Comparison of ENCODE assay signal across 22 cellular contexts in the genomic region with DNA sequence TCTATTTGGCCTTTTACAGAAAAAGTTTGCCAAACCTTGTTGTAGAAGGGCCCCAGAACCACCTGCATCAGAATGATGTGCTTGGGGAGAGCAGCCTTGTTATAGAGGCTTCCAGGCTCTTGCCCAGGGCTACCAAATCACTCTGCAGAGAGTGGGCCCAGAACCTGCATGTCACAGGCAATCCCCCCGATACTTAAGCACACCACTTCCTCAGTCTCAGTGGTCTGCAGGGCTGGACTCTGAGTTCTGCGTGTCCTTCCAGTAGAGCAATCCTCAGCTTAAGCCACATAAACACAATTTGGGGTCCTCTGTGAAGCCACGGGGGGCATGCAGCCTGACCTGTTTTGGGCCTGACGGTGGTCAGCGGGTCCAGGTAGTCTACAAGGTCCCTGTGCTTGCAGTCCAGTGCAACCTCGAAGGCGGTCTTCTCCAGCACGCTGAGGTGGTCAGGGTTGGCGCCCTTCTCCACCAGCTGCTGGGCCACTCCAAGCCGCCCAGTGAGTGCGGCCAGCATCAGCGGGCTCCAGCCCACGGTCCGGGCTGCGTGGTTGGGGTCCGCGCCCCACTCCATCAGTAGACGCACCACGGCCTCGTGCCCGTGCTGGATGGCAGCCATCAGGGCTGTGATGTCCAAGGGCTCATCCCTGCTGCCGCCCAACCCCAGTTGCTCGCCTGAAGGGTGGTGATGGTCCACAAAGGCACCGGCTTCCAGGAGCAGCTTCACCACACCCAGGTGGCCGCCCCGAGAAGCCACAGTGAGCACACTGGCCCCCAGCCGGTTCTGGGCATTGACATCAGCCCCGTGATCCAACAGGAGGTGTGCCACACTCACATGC.
"Had no signal": no experiment of that assay in that cellular context is flagged by ENCODE, and none has a peak within 500 bp of the region (broad histone marks: within the 10 kb centered on the region; RNA-seq: fewer than 3 reads in every experiment).

No MANE protein-coding gene starts in this region.

- H3K9me3 ChIP-seq: colonic mucosa, left ventricle myocardium inferior, neutrophil, ovary, testis, transverse colon had no signal

- H3K36me3 ChIP-seq: colonic mucosa, neutrophil, ovary, transverse colon had no signal

- H3K4me2 ChIP-seq: smooth muscle cell had no signal

- H3K4me3 Mint-ChIP-seq: endodermal cell; immature natural killer cell; naive thymus-derived CD4-positive, alpha-beta T cell; nephron progenitor cell; stimulated activated memory B cell treated with anti-CD40 and anti-IgM and Interleukin-4, amounts not matched to agents 10 μg/mL and 1 μg/mL and 100 μg/mL, for 72 hours; stimulated activated naive CD8-positive, alpha-beta T cell treated with anti-CD3 and anti-CD28 coated beads, Interleukin-15, Interleukin-2, amounts not matched to agents 100 ng/mL and 50 ng/mL, for 24 hours had no signal

- H3K27me3 ChIP-seq: colonic mucosa, foreskin keratinocyte, ovary, testis, transverse colon had no signal

- H3K27ac Mint-ChIP-seq: immature natural killer cell; nephron progenitor cell; progenitor cell of endocrine pancreas; stimulated activated memory B cell treated with anti-CD40 and anti-IgM and Interleukin-4, amounts not matched to agents 10 μg/mL and 1 μg/mL and 100 μg/mL, for 72 hours; stimulated activated naive CD8-positive, alpha-beta T cell treated with anti-CD3 and anti-CD28 coated beads, Interleukin-15, Interleukin-2, amounts not matched to agents 100 ng/mL and 50 ng/mL, for 24 hours had no signal

- H3K4me1 ChIP-seq: colonic mucosa had no signal

- ATAC-seq: naive thymus-derived CD4-positive, alpha-beta T cell; stimulated activated memory B cell treated with anti-CD40 and anti-IgM and Interleukin-4, amounts not matched to agents 10 μg/mL and 1 μg/mL and 100 μg/mL, for 72 hours had no signal

- H3K4me3 ChIP-seq: colonic mucosa, left ventricle myocardium inferior, lung, ovary, smooth muscle cell, testis, transverse colon had no signal

- H3K27me3 Mint-ChIP-seq: progenitor cell of endocrine pancreas; stimulated activated memory B cell treated with anti-CD40 and anti-IgM and Interleukin-4, amounts not matched to agents 10 μg/mL and 1 μg/mL and 100 μg/mL, for 72 hours; stimulated activated naive CD8-positive, alpha-beta T cell treated with anti-CD3 and anti-CD28 coated beads, Interleukin-15, Interleukin-2, amounts not matched to agents 100 ng/mL and 50 ng/mL, for 24 hours had no signal

- H3K27ac ChIP-seq: colonic mucosa, left ventricle myocardium inferior, neutrophil, ovary, testis had no signal

- DNase-seq: colonic mucosa; dermis blood vessel endothelial cell; endodermal cell; foreskin keratinocyte; immature natural killer cell; kidney; left cardiac atrium; left ventricle myocardium inferior; mesendoderm; naive thymus-derived CD4-positive, alpha-beta T cell; nephron progenitor cell; stimulated activated CD4-positive, alpha-beta T cell treated with anti-CD3 and anti-CD28 coated beads, Interleukin-2, amount 100 ng/mL, for 48 hours; testis; transverse colon had no signal

- FAIRE-seq: endothelial cell of umbilical vein, kidney had no signal

- H3K9me3 Mint-ChIP-seq: endodermal cell; immature natural killer cell; naive thymus-derived CD4-positive, alpha-beta T cell; nephron progenitor cell; stimulated activated memory B cell treated with anti-CD40 and anti-IgM and Interleukin-4, amounts not matched to agents 10 μg/mL and 1 μg/mL and 100 μg/mL, for 72 hours; stimulated activated naive CD8-positive, alpha-beta T cell treated with anti-CD3 and anti-CD28 coated beads, Interleukin-15, Interleukin-2, amounts not matched to agents 100 ng/mL and 50 ng/mL, for 24 hours had no signal
